Comparison of ENCODE assay signal across 8 cellular contexts in the genomic region with DNA sequence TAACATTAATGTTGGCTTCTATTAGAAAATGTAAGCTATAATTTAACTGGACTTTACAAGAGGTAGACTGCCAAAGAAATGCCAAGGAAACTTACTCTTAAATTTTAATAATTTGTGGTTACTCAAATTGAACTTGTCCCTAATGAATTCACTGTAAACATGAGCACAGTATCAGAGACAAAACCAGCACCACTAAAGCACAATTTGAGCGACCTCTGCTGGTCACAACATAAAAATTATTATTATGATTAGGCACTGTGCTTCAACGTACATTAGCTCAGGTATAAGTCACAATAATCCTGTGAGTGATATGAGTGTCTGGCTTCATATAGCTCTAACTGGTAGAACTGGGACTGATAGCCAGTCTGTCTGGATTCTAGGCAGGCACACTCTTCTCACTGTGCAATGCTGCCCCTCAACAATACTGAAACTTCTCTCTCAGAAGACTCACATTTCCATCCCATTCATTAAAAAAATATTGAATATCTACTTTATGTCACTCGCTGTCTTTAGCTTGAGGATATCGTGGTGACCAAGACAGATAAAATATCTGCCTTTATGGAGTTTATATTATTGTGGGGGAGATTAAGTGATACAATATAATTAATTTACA. TPM values are rescaled to one million over a fixed set of nuclear protein-coding genes. Genes with fewer than 3 reads are reported as not detected.
A peak's percentile ranks its signal among the peaks of the same experiment; 100 is the strongest.
DNase-seq lines count a peak whose midpoint lies in the region; ATAC-seq, FAIRE-seq and TF ChIP-seq lines count a peak whose summit lies in the region.

No MANE protein-coding gene starts in this region.

- H3K36me3 ChIP-seq in A673 (ENCODE audit: insufficient read depth, low read length, poor library complexity, severe bottlenecking) = peaks cover 3% of the 10 kb centered on the region
- H3K36me3 ChIP-seq in fibroblast of lung (ENCODE audit: control insufficient read depth, insufficient read depth, low read length) = no peaks in the 10 kb centered on the region
- no peaks in the 10 kb centered on the region for H3K36me3 ChIP-seq in thoracic aorta

- H3K27ac ChIP-seq in A673 (ENCODE audit: low read depth, low read length, poor library complexity, severe bottlenecking) (no peak overlapping the region), fibroblast of lung (ENCODE audit: insufficient read depth, low read length) (no peak overlapping the region), thoracic aorta (no peak overlapping the region)

- intact Hi-C loops in A673 (cut with micrococcal nuclease; ENCODE audit: unreplicated experiment) = loop anchor here (2.0 to 5.0 kb wide), 2 partner anchors 87 to 156 kb away; a partner anchor contains a TSS

- CTCF ChIA-PET in A673 (lab: Charles Lee) (interaction anchor here (0.9 to 1.4 kb wide), 4 partner anchors 157 to 312 kb away, joined by 3 to 8 read pairs (median 4); a partner anchor contains a TSS), HEK293T (lab: Yijun Ruan, JAX) (interaction anchor here (0.6 to 2.3 kb wide), 3 partner anchors 104 to 787 kb away, joined by 3 to 8 read pairs (median 3); no protein-coding TSS in a partner anchor)

- ATAC-seq in HG02943 (IDR thresholded peaks at IDR 0.05; ENCODE audit: low read depth, unreplicated experiment) (peak; percentile 92), thoracic aorta (ENCODE audit: insufficient number of reproducible peaks, low FRiP score, low read depth) (peak; percentile 69), GM19328 (IDR thresholded peaks at IDR 0.05; ENCODE audit: unreplicated experiment) (no peak)

- no peak overlapping the region for H3K9ac ChIP-seq in fibroblast of lung (ENCODE audit: insufficient read depth, low read length)

- H3K79me2 ChIP-seq in fibroblast of lung (ENCODE audit: control insufficient read depth, insufficient read depth, low read length) = no peaks in the 10 kb centered on the region

- H3K9me3 ChIP-seq in A673 (ENCODE audit: low read depth, low read length, poor library complexity, severe bottlenecking) (no peaks in the 10 kb centered on the region), fibroblast of lung (ENCODE audit: control insufficient read depth, insufficient read depth, low read depth, low read length) (no peaks in the 10 kb centered on the region), thoracic aorta (no peaks in the 10 kb centered on the region)

- peaks cover 7% of the 10 kb centered on the region for H3K4me1 ChIP-seq in A673 (ENCODE audit: insufficient read depth, low read length, poor library complexity, severe bottlenecking)
- H3K4me1 ChIP-seq in fibroblast of lung (ENCODE audit: control insufficient read depth, extremely low read depth, insufficient read depth, low read length) = peaks cover 5% of the 10 kb centered on the region
- peaks cover 4 to 10% of the 10 kb centered on the region in 2 donors for H3K4me1 ChIP-seq in thoracic aorta (ENCODE audit: control insufficient read depth in 1 of 2, low read depth in 2 of 2)

- POLR2A ChIA-PET in A673 (lab: Charles Lee; ENCODE audit: low non-redundant PET) = no interaction called here
- POLR2A ChIA-PET in HEK293T (lab: Yijun Ruan, JAX) = no interaction called here

- H2AFZ ChIP-seq in fibroblast of lung (ENCODE audit: low read length) = peak overlapping the region; percentile 22

- FAIRE-seq in GM18507 (lab: Jason Lieb, UNC) = peak; percentile 76

- H3K27me3 ChIP-seq in A673 (replicated peaks; ENCODE audit: insufficient read depth, low read depth, low read length, poor library complexity) (no peaks in the 10 kb centered on the region), fibroblast of lung (ENCODE audit: control insufficient read depth, insufficient read depth, low read length) (no peaks in the 10 kb centered on the region), thoracic aorta (replicated peaks; ENCODE audit: insufficient read depth) (no peaks in the 10 kb centered on the region)

- DNase-seq in A673 (ENCODE audit: low spot score) (peak; percentile 44), GM18507 (ENCODE audit: extremely low spot score, insufficient read length, low read depth) (no peak), OCI-M1 (lab: John Stamatoyannopoulos, UW) (peak; percentile 66), fibroblast of lung (ENCODE audit: low read depth in 2 of 2) (peak; percentile 29 to 76), thoracic aorta (ENCODE audit: low spot score) (no peak), HEK293T (ENCODE audit: extremely low spot score) (no peak)

- H3K4me3 ChIP-seq in A673 (ENCODE audit: low read depth, low read length, poor library complexity, severe bottlenecking) = no peak overlapping the region
- H3K4me3 ChIP-seq in fibroblast of lung (replicated peaks in 1 of 4; ENCODE audit: control extremely low read depth in 1 of 4, insufficient read depth in 1 of 4, low read depth in 3 of 4, low read length in 4 of 4) = peak overlapping the region in 1 of 4 experiments; percentile 5
- no peak overlapping the region for H3K4me3 ChIP-seq in thoracic aorta

- TF ChIP-seq CTCF in A673 (conservative IDR thresholded peaks at IDR 0.05; ENCODE audit: low read depth, low read length) (peak; percentile 54), fibroblast of lung (conservative IDR thresholded peaks at IDR 0.05 in 1 of 2, IDR thresholded peaks at IDR 0.05 in 1 of 2; ENCODE audit: low read depth in 1 of 2, low read length in 2 of 2) (peak; percentile 30 to 46), thoracic aorta (IDR thresholded peaks at IDR 0.05) (peak; percentile 35)

- H4K20me1 ChIP-seq in fibroblast of lung (ENCODE audit: control insufficient read depth, extremely low read depth, insufficient read depth, low read length) = no peaks in the 10 kb centered on the region

- no TSS peak for BruUV-seq in A673 (replicated peaks; lab: Mats Ljungman, UMichigan)

- peak overlapping the region; percentile 78 for H3K4me2 ChIP-seq in fibroblast of lung (ENCODE audit: extremely low read depth, insufficient read depth, low read length)

TF ChIP-seq in HEK293T, 16 proteins besides CTCF, POLR2A, EP300 and RAD21:
- TF ChIP-seq ARNT (IDR thresholded peaks at IDR 0.05) (no peak), FOXM1 (IDR thresholded peaks at IDR 0.05; ENCODE audit: borderline replicate concordance) (no peak), HDGF (IDR thresholded peaks at IDR 0.05; ENCODE audit: borderline replicate concordance) (no peak), SP1 (IDR thresholded peaks at IDR 0.05) (no peak), CTBP1 (IDR thresholded peaks at IDR 0.05; ENCODE audit: borderline replicate concordance) (no peak)

RNA-seq across cellular contexts. Expression of a gene that starts 8.0 kb away (rescaled TPM):
- 6.1 and 7.3 TPM in 2 replicates for total RNA-seq in A673 (2021)
- 6.4 and 8.6 TPM in 2 replicates for total RNA-seq in fibroblast of lung
- polyA plus RNA-seq in fibroblast of lung = 5.0 and 5.9 TPM in 2 replicates
- 4.5 and 6.2 TPM in 2 replicates for polyA plus RNA-seq in fibroblast of lung (2012)
- 0.30 TPM in 1 of 2 replicates, not detected in the other for polyA minus RNA-seq in fibroblast of lung (ENCODE audit: low replicate concordance)
- 1 to 10 TPM; 2.0 to 5.7 TPM for total RNA-seq in thoracic aorta

Comparison
In these comparisons a context has a peak if more than half of its experiments do, and no peak if none do; other contexts are left out.
1. DNase-seq: peak in A673 (single experiment), OCI-M1 (single experiment) and fibroblast of lung (2 of 2); none in GM18507 (single experiment), thoracic aorta (single experiment) and HEK293T (single experiment).
2. Peak in every context shown above with its lines, with median percentiles within 50 percentile points of each other: CTCF ChIP-seq.